22 cellular contexts compared by ENCODE assay signal in genomic region chr5:126641387-126641786, GRCh38. TPM values are rescaled to one million over a fixed set of nuclear protein-coding genes. Genes with fewer than 3 reads are reported as not detected.
DNase-seq lines count a peak whose midpoint lies in the region; ATAC-seq and TF ChIP-seq lines count a peak whose summit lies in the region.
"Had no signal": no experiment of that assay in that cellular context is flagged by ENCODE, and none has a peak within 500 bp of the region (broad histone marks: within the 10 kb centered on the region; RNA-seq: fewer than 3 reads in every experiment).

No MANE protein-coding gene starts in this region.

- intact Hi-C loops in colonic mucosa (cut with DNase I), result no loop called here

- H3K4me1 ChIP-seq in colonic mucosa, result no peaks in the 10 kb centered on the region
- H3K4me1 ChIP-seq: spleen, uterus had no signal

- no peaks in the 10 kb centered on the region for H3K36me3 ChIP-seq in colonic mucosa
- H3K36me3 ChIP-seq: spleen, uterus had no signal

- H3K4me3 ChIP-seq in colonic mucosa, result no peak overlapping the region
- H3K4me3 ChIP-seq: dorsolateral prefrontal cortex, mucosa of descending colon, spleen, uterus had no signal

- no peak overlapping the region for H3K9ac ChIP-seq in colonic mucosa (ENCODE audit: low read depth in 2 of 2, low read length in 2 of 2)

- no peaks in the 10 kb centered on the region for H3K9me3 ChIP-seq in colonic mucosa
- H3K9me3 ChIP-seq: uterus had no signal

- ATAC-seq in GM19023 (IDR thresholded peaks at IDR 0.05; ENCODE audit: unreplicated experiment) (peak; percentile 83), GM21717 (IDR thresholded peaks at IDR 0.05; ENCODE audit: unreplicated experiment) (peak; percentile 70), HG03045 (IDR thresholded peaks at IDR 0.05; ENCODE audit: unreplicated experiment) (peak; percentile 89)
- ATAC-seq: activated naive CD8-positive, alpha-beta T cell treated with anti-CD3 and anti-CD28 coated beads, Interleukin-2, amount 50 U/mL, for 24 hours; HepG2; mucosa of descending colon had no signal

- H3K27ac ChIP-seq in colonic mucosa, result no peak overlapping the region
- H3K27ac ChIP-seq: dorsolateral prefrontal cortex, spleen, uterus had no signal

- TF ChIP-seq CTCF in colonic mucosa (IDR thresholded peaks at IDR 0.05), result no peak

- DNase-seq in colonic mucosa (peak; percentile 13), NCI-H1694 treated with DMSO at 0.1 percent for 48 hours (lab: John Stamatoyannopoulos, UW) (no peak), germinal center (ENCODE audit: low spot score) (no peak), A172 (ENCODE audit: low spot score) (no peak), NCI-H526 treated with DMSO at 0.1 percent for 48 hours (lab: John Stamatoyannopoulos, UW) (no peak)
- DNase-seq: activated CD4-positive, CD25-positive, alpha-beta regulatory T cell; activated CD8-positive, alpha-beta memory T cell treated with anti-CD3 and anti-CD28 coated beads for 24 hours; activated naive CD8-positive, alpha-beta T cell treated with anti-CD3 and anti-CD28 coated beads, Interleukin-2, amount 50 U/mL, for 24 hours; dorsolateral prefrontal cortex; mucosa of descending colon; NCI-H1436; NCI-H2171 treated with DMSO at 0.1 percent for 48 hours; NCI-H748 treated with DMSO at 0.1 percent for 48 hours; spleen; stimulated activated CD8-positive, alpha-beta memory T cell treated with anti-CD3 and anti-CD28 coated beads, Interleukin-4, amount 100 ng/mL, for 48 hours; substantia nigra; T-helper 9 cell; uterus had no signal

- H3K27me3 ChIP-seq in colonic mucosa, result no peaks in the 10 kb centered on the region
- H3K27me3 ChIP-seq: dorsolateral prefrontal cortex, spleen, uterus had no signal

RNA-seq across cellular contexts. Expression of gene PHAX, which starts 40.6 kb away (rescaled TPM):
- 10 to 100 TPM; 36.4 to 36.6 TPM for total RNA-seq in colonic mucosa
- total RNA-seq in A172 (2014; rRNA removed; shearing (Covaris generic)), result 137 and 138 TPM in 2 replicates

RNA-seq across cellular contexts. Expression of gene ALDH7A1, which starts 46.4 kb away (rescaled TPM):
- 10 to 100 TPM; 49.2 to 75.7 TPM for total RNA-seq in colonic mucosa
- 23.3 and 42.4 TPM in 2 replicates for total RNA-seq in A172 (2014; rRNA removed; shearing (Covaris generic))
